In genomic region chrX:9495496-9495895, GRCh38 we compare ENCODE assay signal across 37 cellular contexts.
"Had no signal": no experiment of that assay in that cellular context is flagged by ENCODE, and none has a peak within 500 bp of the region (broad histone marks: within the 10 kb centered on the region; RNA-seq: fewer than 3 reads in every experiment).

No MANE protein-coding gene starts in this region.

- H3K27me3 ChIP-seq: ascending aorta, cardiac muscle cell, Peyer's patch had no signal

- H3K9me3 ChIP-seq: ascending aorta, Peyer's patch had no signal

- H3K36me3 ChIP-seq: ascending aorta, cardiac muscle cell, Peyer's patch had no signal

- H3K27ac Mint-ChIP-seq: activated CD4-positive, alpha-beta memory T cell treated with anti-CD3 and anti-CD28 coated beads, Interleukin-2, amount 10 ng/mL, durations not matched to agents 7 days and 5 days; activated CD8-positive, alpha-beta memory T cell treated with anti-CD3 and anti-CD28 coated beads, Interleukin-2, amount 10 ng/mL, durations not matched to agents 7 days and 5 days; activated naive CD8-positive, alpha-beta T cell treated with anti-CD3 and anti-CD28 coated beads for 36 hours; activated T-helper 17 cell treated with anti-CD3 and anti-CD28 coated beads, Interleukin-2, amount 50 U/mL, for 72 hours had no signal

- H3K4me3 Mint-ChIP-seq: activated CD4-positive, alpha-beta memory T cell treated with anti-CD3 and anti-CD28 coated beads, Interleukin-2, amount 10 ng/mL, durations not matched to agents 7 days and 5 days; activated CD8-positive, alpha-beta memory T cell treated with anti-CD3 and anti-CD28 coated beads, Interleukin-2, amount 10 ng/mL, durations not matched to agents 7 days and 5 days; activated naive CD8-positive, alpha-beta T cell treated with anti-CD3 and anti-CD28 coated beads for 36 hours; activated T-helper 17 cell treated with anti-CD3 and anti-CD28 coated beads, Interleukin-2, amount 50 U/mL, for 72 hours; central memory CD8-positive, alpha-beta T cell had no signal

- ATAC-seq: activated CD8-positive, alpha-beta memory T cell treated with anti-CD3 and anti-CD28 coated beads, Interleukin-2, amount 10 ng/mL, durations not matched to agents 7 days and 5 days; activated T-helper 17 cell treated with anti-CD3 and anti-CD28 coated beads, Interleukin-2, amount 50 U/mL, for 72 hours; PC-3; Right ventricle myocardium inferior had no signal

- DNase-seq: activated CD4-positive, alpha-beta memory T cell treated with anti-CD3 and anti-CD28 coated beads, Interleukin-2, amount 10 ng/mL, durations not matched to agents 7 days and 5 days; activated CD4-positive, alpha-beta T cell treated with anti-CD3 and anti-CD28 coated beads for 1 hour; activated CD4-positive, alpha-beta T cell treated with anti-CD3 and anti-CD28 coated beads for 48 hours; activated CD4-positive, CD25-positive, alpha-beta regulatory T cell; activated CD8-positive, alpha-beta memory T cell treated with anti-CD3 and anti-CD28 coated beads for 24 hours; activated CD8-positive, alpha-beta memory T cell treated with anti-CD3 and anti-CD28 coated beads, Interleukin-2, amount 10 ng/mL, durations not matched to agents 7 days and 5 days; activated CD8-positive, alpha-beta memory T cell treated with anti-CD3 and anti-CD28 coated beads, Interleukin-2, amount 50 U/mL, for 48 hours; activated effector memory CD4-positive, alpha-beta T cell treated with anti-CD3 and anti-CD28 coated beads, Interleukin-2, amount 50 U/mL, for 16 hours; activated naive CD4-positive, alpha-beta T cell; activated naive CD4-positive, alpha-beta T cell treated with anti-CD3 and anti-CD28 coated beads, Interleukin-2, amount 50 U/mL, for 16 hours; activated naive CD8-positive, alpha-beta T cell treated with anti-CD3 and anti-CD28 coated beads for 36 hours; activated T-cell treated with anti-CD3 and anti-CD28 coated beads, Interleukin-2, amount 50 U/mL, for 48 hours; amniotic stem cell; NCI-H1092 treated with DMSO at 0.1 percent for 48 hours; NCI-H1417; NCI-H146; NCI-H187; NCI-H2029 treated with DMSO at 0.1 percent for 48 hours; NCI-H2107; NCI-H2171; NCI-H510A; NCI-H526; NCI-H748 treated with DMSO at 0.1 percent for 48 hours; NK-92 treated with Interleukin-12 subunit alpha and Interleukin-12 subunit beta, amount 100 ng/mL, for 24 hours; PC-3; Peyer's patch; SIG-M5; T-helper 1 cell; T-helper 2 cell; T-helper 9 cell had no signal

- H3K27me3 Mint-ChIP-seq: activated CD4-positive, alpha-beta memory T cell treated with anti-CD3 and anti-CD28 coated beads, Interleukin-2, amount 10 ng/mL, durations not matched to agents 7 days and 5 days; activated CD8-positive, alpha-beta memory T cell treated with anti-CD3 and anti-CD28 coated beads, Interleukin-2, amount 10 ng/mL, durations not matched to agents 7 days and 5 days; activated naive CD8-positive, alpha-beta T cell treated with anti-CD3 and anti-CD28 coated beads for 36 hours; activated T-helper 17 cell treated with anti-CD3 and anti-CD28 coated beads, Interleukin-2, amount 50 U/mL, for 72 hours; central memory CD8-positive, alpha-beta T cell had no signal

- H3K9me3 Mint-ChIP-seq: activated CD4-positive, alpha-beta memory T cell treated with anti-CD3 and anti-CD28 coated beads, Interleukin-2, amount 10 ng/mL, durations not matched to agents 7 days and 5 days; activated naive CD8-positive, alpha-beta T cell treated with anti-CD3 and anti-CD28 coated beads for 36 hours; activated T-helper 17 cell treated with anti-CD3 and anti-CD28 coated beads, Interleukin-2, amount 50 U/mL, for 72 hours; central memory CD8-positive, alpha-beta T cell had no signal

- H3K4me3 ChIP-seq: ascending aorta, cardiac muscle cell, Peyer's patch had no signal

- H3K4me1 ChIP-seq: Peyer's patch had no signal

- H3K27ac ChIP-seq: ascending aorta, Peyer's patch, RWPE1, VCaP had no signal
